In genomic region chr1:234699795-234700665, GRCh38 we compare ENCODE assay signal across 8 cellular contexts.
DNase-seq lines count a peak whose midpoint lies in the region; ATAC-seq and TF ChIP-seq lines count a peak whose summit lies in the region.

No MANE protein-coding gene starts in this region.

- TF ChIP-seq CTCF in GM13976 (IDR thresholded peaks at IDR 0.05; ENCODE audit: borderline replicate concordance, control extremely low read depth, extremely low read depth, insufficient read depth, missing control alignments) (no peak), brain microvascular endothelial cell (IDR thresholded peaks at IDR 0.05; ENCODE audit: low read depth, low read length, missing control alignments) (no peak)

- H3K9me3 ChIP-seq in muscle layer of duodenum (ENCODE audit: control insufficient read depth in 1 of 2, low read length in 2 of 2), result no peaks in the 10 kb centered on the region

- ATAC-seq in GM21390 (IDR thresholded peaks at IDR 0.05; ENCODE audit: unreplicated experiment) (peak; percentile 55), HG03469 (IDR thresholded peaks at IDR 0.05; ENCODE audit: unreplicated experiment) (peak; percentile 63)

- no peaks in the 10 kb centered on the region for H3K36me3 ChIP-seq in brain microvascular endothelial cell (replicated peaks)
- H3K36me3 ChIP-seq in muscle layer of duodenum (ENCODE audit: control insufficient read depth in 1 of 2, insufficient read depth in 2 of 2, low read length in 2 of 2), result no peaks in the 10 kb centered on the region

- peaks cover 13 to 14% of the 10 kb centered on the region in 2 donors for H3K4me1 ChIP-seq in muscle layer of duodenum (ENCODE audit: control insufficient read depth in 1 of 2, insufficient read depth in 2 of 2, low read length in 2 of 2)

- no peaks in the 10 kb centered on the region for H3K27me3 ChIP-seq in brain microvascular endothelial cell (replicated peaks)
- no peaks in the 10 kb centered on the region for H3K27me3 ChIP-seq in muscle layer of duodenum (ENCODE audit: low read depth, low read length)

- peak; percentile 75 for DNase-seq in GM13976 (ENCODE audit: low spot score)
- peak; percentile 78 for DNase-seq in brain microvascular endothelial cell
- no peak for DNase-seq in SHP77 treated with DMSO at 0.1 percent for 48 hours (lab: John Stamatoyannopoulos, UW)
- DNase-seq in NCI-H2081 (lab: John Stamatoyannopoulos, UW), result no peak
- DNase-seq in pons (ENCODE audit: low spot score), result no peak

- H3K27ac ChIP-seq in brain microvascular endothelial cell (no peak overlapping the region), muscle layer of duodenum (ENCODE audit: low read length) (peak overlapping the region; percentile 11)

- in situ Hi-C loops in GM13976 (cut with MboI; ENCODE audit: low sequenced_read_pairs, unreplicated experiment), result no loop called here
- in situ Hi-C loops in brain microvascular endothelial cell (cut with HindIII; ENCODE audit: low pct_ligation_motif_present, low sequenced_read_pairs), result no loop called here

- H3K4me3 ChIP-seq in brain microvascular endothelial cell (ENCODE audit: low read depth, low read length) (no peak overlapping the region), muscle layer of duodenum (ENCODE audit: low read depth in 1 of 2, low read length in 2 of 2) (no peak overlapping the region)

Comparison
In these comparisons a context has a peak if more than half of its experiments do, and no peak if none do; other contexts are left out.
1. DNase-seq: peak in GM13976 (single experiment) and brain microvascular endothelial cell (single experiment); none in SHP77 treated with DMSO at 0.1 percent for 48 hours (single experiment), NCI-H2081 (0 of 2) and pons (single experiment).